ENCODE assay signal across 8 cellular contexts in genomic region chr6:144013486-144013909, GRCh38. TPM values are rescaled to one million over a fixed set of nuclear protein-coding genes. Genes with fewer than 3 reads are reported as not detected.
DNase-seq lines count a peak whose midpoint lies in the region; ATAC-seq and TF ChIP-seq lines count a peak whose summit lies in the region.

No MANE protein-coding gene starts in this region.

- peaks cover 2% of the 10 kb centered on the region for H3K27me3 ChIP-seq in CD4-positive, CD25-positive, alpha-beta regulatory T cell (ENCODE audit: control insufficient read depth, insufficient read depth, low read length)
- H3K27me3 ChIP-seq in H7 (ENCODE audit: control insufficient read depth, insufficient read depth, low read length) (peaks cover 13% of the 10 kb centered on the region), colonic mucosa (no peaks in the 10 kb centered on the region), left lung (peaks cover 0 to under 1% of the 10 kb centered on the region in 2 donors)

- no peak overlapping the region for H3K4me3 ChIP-seq in CD4-positive, CD25-positive, alpha-beta regulatory T cell (ENCODE audit: low read depth, low read length)
- no peak overlapping the region for H3K4me3 ChIP-seq in H7 (ENCODE audit: insufficient read depth, low read depth, low read length)
- no peak overlapping the region for H3K4me3 ChIP-seq in colonic mucosa
- H3K4me3 ChIP-seq in left lung: no peak overlapping the region

- POLR2A ChIA-PET in activated CD4-positive, alpha-beta T cell treated with anti-CD3 and anti-CD28 coated beads for 36 hours (lab: Charles Lee): no interaction called here

- no peak overlapping the region for H3K9ac ChIP-seq in colonic mucosa (ENCODE audit: low read depth in 2 of 2, low read length in 2 of 2)

- peaks cover 0 to 4% (median 0%) of the 10 kb centered on the region in 7 donors for H3K9me3 Mint-ChIP-seq in CD4-positive, CD25-positive, alpha-beta regulatory T cell
- H3K9me3 Mint-ChIP-seq in activated CD4-positive, alpha-beta T cell treated with anti-CD3 and anti-CD28 coated beads for 36 hours (ENCODE audit: low read depth): no peaks in the 10 kb centered on the region

- no peak for ATAC-seq in CD4-positive, CD25-positive, alpha-beta regulatory T cell (ENCODE audit: low read depth in 2 of 2)
- ATAC-seq in activated CD4-positive, alpha-beta T cell treated with anti-CD3 and anti-CD28 coated beads for 36 hours: no peak
- ATAC-seq in left lung (peak; percentile 85), GM19455 (IDR thresholded peaks at IDR 0.05; ENCODE audit: unreplicated experiment) (no peak)

- peak overlapping the region in 1 of 3 donors; percentile 2 for H3K27ac Mint-ChIP-seq in CD4-positive, CD25-positive, alpha-beta regulatory T cell
- no peak overlapping the region for H3K27ac Mint-ChIP-seq in activated CD4-positive, alpha-beta T cell treated with anti-CD3 and anti-CD28 coated beads for 36 hours

- peaks cover 4% of the 10 kb centered on the region for H3K36me3 Mint-ChIP-seq in CD4-positive, CD25-positive, alpha-beta regulatory T cell
- no peaks in the 10 kb centered on the region for H3K36me3 Mint-ChIP-seq in activated CD4-positive, alpha-beta T cell treated with anti-CD3 and anti-CD28 coated beads for 36 hours (ENCODE audit: low read depth)

- TF ChIP-seq CTCF in colonic mucosa (IDR thresholded peaks at IDR 0.05) (peak; percentile 86), left lung (IDR thresholded peaks at IDR 0.05) (peak; percentile 88 to 93)

- no peaks in the 10 kb centered on the region for H3K9me3 ChIP-seq in CD4-positive, CD25-positive, alpha-beta regulatory T cell (ENCODE audit: control insufficient read depth in 2 of 2, low read length in 2 of 2)
- H3K9me3 ChIP-seq in colonic mucosa (no peaks in the 10 kb centered on the region), left lung (no peaks in the 10 kb centered on the region)

- intact Hi-C loops in activated CD4-positive, alpha-beta T cell treated with anti-CD3 and anti-CD28 coated beads for 36 hours (cut with DNase I, micrococcal nuclease): loop anchor here (1.0 to 10.0 kb wide), 5 partner anchors 71 to 1539 kb away; partner anchors contain the start of gene FUCA2 (in 1 of the 2)
- intact Hi-C loops in colonic mucosa (cut with DNase I) (loop anchor here (5.0 kb wide), 1 partner anchor 71 kb away; no protein-coding TSS in a partner anchor), left lung (cut with DNase I) (loop anchor here in 1 of 2 donors (5.0 kb wide), 2 partner anchors 71 to 441 kb away; no protein-coding TSS in a partner anchor)

- no peak overlapping the region for H3K27ac ChIP-seq in CD4-positive, CD25-positive, alpha-beta regulatory T cell (ENCODE audit: insufficient read depth, low read length, poor library complexity, severe bottlenecking)
- H3K27ac ChIP-seq in colonic mucosa (no peak overlapping the region), left lung (no peak overlapping the region)

- no peaks in the 10 kb centered on the region for H3K4me1 ChIP-seq in CD4-positive, CD25-positive, alpha-beta regulatory T cell (ENCODE audit: control insufficient read depth, insufficient read depth, low read length, poor library complexity, severe bottlenecking)
- H3K4me1 ChIP-seq in colonic mucosa (peaks cover 3% of the 10 kb centered on the region), left lung (no peaks in the 10 kb centered on the region)

- no peaks in the 10 kb centered on the region for H3K36me3 ChIP-seq in CD4-positive, CD25-positive, alpha-beta regulatory T cell (ENCODE audit: control insufficient read depth, insufficient read depth, low read length)
- no peaks in the 10 kb centered on the region for H3K36me3 ChIP-seq in H7 (replicated peaks; ENCODE audit: control insufficient read depth, insufficient read depth, low read length)
- no peaks in the 10 kb centered on the region for H3K36me3 ChIP-seq in colonic mucosa
- H3K36me3 ChIP-seq in left lung: no peaks in the 10 kb centered on the region

- no peak overlapping the region for H3K4me3 Mint-ChIP-seq in CD4-positive, CD25-positive, alpha-beta regulatory T cell
- H3K4me3 Mint-ChIP-seq in activated CD4-positive, alpha-beta T cell treated with anti-CD3 and anti-CD28 coated beads for 36 hours: no peak overlapping the region

- CTCF ChIA-PET in activated CD4-positive, alpha-beta T cell treated with anti-CD3 and anti-CD28 coated beads for 36 hours (lab: Charles Lee): interaction anchor here (0.6 to 5.1 kb wide), 44 partner anchors 9 to 1593 kb away, joined by 3 to 125 read pairs (median 4); partner anchors contain the start of genes FUCA2 and LTV1

- peaks cover 23% of the 10 kb centered on the region for H3K27me3 Mint-ChIP-seq in CD4-positive, CD25-positive, alpha-beta regulatory T cell
- H3K27me3 Mint-ChIP-seq in activated CD4-positive, alpha-beta T cell treated with anti-CD3 and anti-CD28 coated beads for 36 hours: peaks cover 14% of the 10 kb centered on the region

- H3K4me1 Mint-ChIP-seq in CD4-positive, CD25-positive, alpha-beta regulatory T cell: peaks cover 0 to 4% (median 0%) of the 10 kb centered on the region in 4 donors
- no peaks in the 10 kb centered on the region for H3K4me1 Mint-ChIP-seq in activated CD4-positive, alpha-beta T cell treated with anti-CD3 and anti-CD28 coated beads for 36 hours

- DNase-seq in CD4-positive, CD25-positive, alpha-beta regulatory T cell: peak; percentile 40 to 67 (median 53)
- peak; percentile 52 for DNase-seq in H7
- peak; percentile 77 for DNase-seq in NCI-H345 (lab: John Stamatoyannopoulos, UW)
- peak; percentile 80 for DNase-seq in activated CD4-positive, alpha-beta T cell treated with anti-CD3 and anti-CD28 coated beads for 36 hours
- DNase-seq in colonic mucosa: peak; percentile 84
- DNase-seq in left lung: peak; percentile 73 to 88
- DNase-seq in stimulated activated CD4-positive, alpha-beta T cell treated with anti-CD3 and anti-CD28 coated beads, TNF-alpha, amount 100 ng/mL, for 4 hours (ENCODE audit: low read depth in 3 of 3): peak; percentile 28 to 36 (median 31)

RNA-seq across cellular contexts. Expression of gene PLAGL1, which starts 5.4 kb away (rescaled TPM):
- total RNA-seq in CD4-positive, CD25-positive, alpha-beta regulatory T cell: 2.8 TPM
- polyA plus RNA-seq in CD4-positive, CD25-positive, alpha-beta regulatory T cell: 1 to 10 TPM; 1.4 to 4.7 (median 2.6) TPM
- total RNA-seq in H7 (2014; rRNA removed; shearing (Covaris generic)): 0.07 and 1.7 TPM in 2 replicates
- total RNA-seq in activated CD4-positive, alpha-beta T cell treated with anti-CD3 and anti-CD28 coated beads for 36 hours: 10 to 100 TPM; 15.9 to 16.3 TPM
- total RNA-seq in colonic mucosa (10 to 100 TPM; 30.2 to 51.1 TPM), left lung (10 to 100 TPM; 38.5 to 39.4 TPM)

Comparison
In these comparisons a context has a peak if more than half of its experiments do, and no peak if none do; other contexts are left out.
1. DNase-seq: peak in every context shown above with its lines; median percentile 84 in colonic mucosa; 80 in left lung; 80 in activated CD4-positive, alpha-beta T cell treated with anti-CD3 and anti-CD28 coated beads for 36 hours; 77 in NCI-H345; 53 in CD4-positive, CD25-positive, alpha-beta regulatory T cell; 52 in H7; 31 in stimulated activated CD4-positive, alpha-beta T cell treated with anti-CD3 and anti-CD28 coated beads, TNF-alpha, amount 100 ng/mL, for 4 hours.